ENCODE assay signal across 1 cellular context in the genomic region with DNA sequence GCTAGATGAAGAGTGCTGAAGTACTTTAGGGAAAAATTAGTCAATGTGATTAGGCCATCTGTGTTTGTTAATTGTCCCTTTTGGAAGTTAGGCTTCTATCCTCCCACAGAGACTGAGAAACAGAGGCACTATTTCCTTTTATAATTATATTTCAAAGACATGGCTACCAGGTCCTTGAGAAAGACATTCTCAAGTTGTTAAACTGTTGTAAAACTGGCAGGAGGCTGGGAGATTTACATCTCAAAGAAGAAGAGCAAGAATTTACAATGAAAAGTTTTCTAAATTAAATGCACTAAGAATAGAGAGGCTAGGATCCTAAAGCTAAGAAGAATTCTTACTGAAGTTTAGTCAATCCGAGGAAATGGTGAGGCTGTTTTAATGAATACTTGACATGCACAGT.
TF ChIP-seq lines count a peak whose summit lies in the region.

No MANE protein-coding gene starts in this region.

TF ChIP-seq in H1, 55 proteins besides CTCF, POLR2A, EP300 and RAD21:
- TF ChIP-seq, protein P1, sequence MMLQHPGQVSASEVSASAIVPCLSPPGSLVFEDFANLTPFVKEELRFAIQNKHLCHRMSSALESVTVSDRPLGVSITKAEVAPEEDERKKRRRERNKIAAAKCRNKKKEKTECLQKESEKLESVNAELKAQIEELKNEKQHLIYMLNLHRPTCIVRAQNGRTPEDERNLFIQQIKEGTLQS (IDR thresholded peaks at IDR 0.05; ENCODE audit: insufficient read depth, low read depth, low read length), result no peak
- TF ChIP-seq RBBP5 (IDR thresholded peaks at IDR 0.05; ENCODE audit: borderline replicate concordance, low read depth, low read length), result no peak
- TF ChIP-seq SIX5 (IDR thresholded peaks at IDR 0.05; ENCODE audit: low read depth, low read length), result no peak
- TF ChIP-seq, protein P2, sequence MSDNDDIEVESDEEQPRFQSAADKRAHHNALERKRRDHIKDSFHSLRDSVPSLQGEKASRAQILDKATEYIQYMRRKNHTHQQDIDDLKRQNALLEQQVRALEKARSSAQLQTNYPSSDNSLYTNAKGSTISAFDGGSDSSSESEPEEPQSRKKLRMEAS (IDR thresholded peaks at IDR 0.05), result no peak
- TF ChIP-seq FOSL1 (IDR thresholded peaks at IDR 0.05; ENCODE audit: insufficient read depth, low read depth, low read length), result no peak
- TF ChIP-seq, protein P3, sequence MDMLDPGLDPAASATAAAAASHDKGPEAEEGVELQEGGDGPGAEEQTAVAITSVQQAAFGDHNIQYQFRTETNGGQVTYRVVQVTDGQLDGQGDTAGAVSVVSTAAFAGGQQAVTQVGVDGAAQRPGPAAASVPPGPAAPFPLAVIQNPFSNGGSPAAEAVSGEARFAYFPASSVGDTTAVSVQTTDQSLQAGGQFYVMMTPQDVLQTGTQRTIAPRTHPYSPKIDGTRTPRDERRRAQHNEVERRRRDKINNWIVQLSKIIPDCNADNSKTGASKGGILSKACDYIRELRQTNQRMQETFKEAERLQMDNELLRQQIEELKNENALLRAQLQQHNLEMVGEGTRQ (IDR thresholded peaks at IDR 0.05; ENCODE audit: low read length), result no peak
- TF ChIP-seq PHF8 (conservative IDR thresholded peaks at IDR 0.05; ENCODE audit: low read depth, low read length), result no peak
- TF ChIP-seq, protein P4, sequence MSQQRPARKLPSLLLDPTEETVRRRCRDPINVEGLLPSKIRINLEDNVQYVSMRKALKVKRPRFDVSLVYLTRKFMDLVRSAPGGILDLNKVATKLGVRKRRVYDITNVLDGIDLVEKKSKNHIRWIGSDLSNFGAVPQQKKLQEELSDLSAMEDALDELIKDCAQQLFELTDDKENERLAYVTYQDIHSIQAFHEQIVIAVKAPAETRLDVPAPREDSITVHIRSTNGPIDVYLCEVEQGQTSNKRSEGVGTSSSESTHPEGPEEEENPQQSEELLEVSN (IDR thresholded peaks at IDR 0.05), result no peak
- no peak for TF ChIP-seq TAF1 (IDR thresholded peaks at IDR 0.05; ENCODE audit: low read depth, low read length)
